8 cellular contexts compared by ENCODE assay signal in the genomic region with DNA sequence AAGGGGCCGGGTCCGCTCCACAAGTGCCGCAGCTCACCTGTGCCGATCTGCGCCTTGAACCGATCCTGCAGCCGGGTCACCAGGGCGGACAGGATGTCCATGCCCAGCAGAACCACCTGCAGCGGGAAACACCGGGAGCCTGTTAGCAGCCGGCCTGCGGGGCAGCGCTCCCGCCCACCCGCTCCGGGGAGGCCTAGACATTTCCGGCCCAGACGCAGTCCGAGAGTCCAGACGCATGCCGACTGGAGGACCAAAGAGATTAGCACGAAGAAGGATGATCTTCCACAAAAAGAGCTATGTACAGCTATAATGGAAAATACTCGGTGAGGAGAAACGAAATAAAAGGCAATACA. TPM values are rescaled to one million over a fixed set of nuclear protein-coding genes. Genes with fewer than 3 reads are reported as not detected.
DNase-seq lines count a peak whose midpoint lies in the region; ATAC-seq and TF ChIP-seq lines count a peak whose summit lies in the region.

No MANE protein-coding gene starts in this region.

- peak; percentile 80 for DNase-seq in COR-L47 (lab: John Stamatoyannopoulos, UW)
- DNase-seq in Panc1 (ENCODE audit: low read depth, low spot score): peak; percentile 22
- DNase-seq in caudate nucleus (lab: John Stamatoyannopoulos, UW): peak in 40 of 61 donors; percentile 54 to 88 (median 74)
- DNase-seq in left lung: peak; percentile 72 to 91
- DNase-seq in stimulated activated naive CD8-positive, alpha-beta T cell treated with anti-CD3 and anti-CD28 coated beads, Interleukin-15, Interleukin-2, amounts not matched to agents 100 U/mL and 50 U/mL, for 24 hours: peak; percentile 76
- DNase-seq in mucosa of gallbladder (ENCODE audit: low spot score): no peak

- in situ Hi-C loops in Panc1 (cut with HindIII; ENCODE audit: low pct_unique_long_range_greater_than_20kb, low sequenced_read_pairs): no loop called here

- no TSS peak for BruUV-seq in Panc1 (replicated peaks; lab: Mats Ljungman, UMichigan)

- peak overlapping the region; percentile 79 to 80 for H3K4me3 ChIP-seq in Panc1 (ENCODE audit: low read depth in 2 of 2, low read length in 2 of 2)
- H3K4me3 ChIP-seq in left lung: peak overlapping the region; percentile 74 to 91

- TF ChIP-seq CTCF in Panc1 (IDR thresholded peaks at IDR 0.05): no peak
- TF ChIP-seq CTCF in left lung (IDR thresholded peaks at IDR 0.05): no peak

- H3K4me1 ChIP-seq in Panc1 (ENCODE audit: control insufficient read depth, insufficient read depth, low read length) (peaks cover 32% of the 10 kb centered on the region), left lung (peaks cover 5 to 44% of the 10 kb centered on the region in 2 donors)

- H3K27ac ChIP-seq in Panc1 (ENCODE audit: low read length): peak overlapping the region; percentile 96
- peak overlapping the region; percentile 100 for H3K27ac ChIP-seq in caudate nucleus (ENCODE audit: low read depth, low read length)
- peak overlapping the region; percentile 96 to 100 for H3K27ac ChIP-seq in left lung

- no peaks in the 10 kb centered on the region for H3K27me3 ChIP-seq in Panc1 (ENCODE audit: control insufficient read depth, insufficient read depth, low read length)
- H3K27me3 ChIP-seq in left lung: no peaks in the 10 kb centered on the region

- H3K9me3 ChIP-seq in Panc1 (ENCODE audit: control insufficient read depth, insufficient read depth, low read depth, low read length): no peaks in the 10 kb centered on the region
- no peaks in the 10 kb centered on the region for H3K9me3 ChIP-seq in left lung

- H3K36me3 ChIP-seq in Panc1 (ENCODE audit: control insufficient read depth, insufficient read depth, low read length) (peaks cover 5% of the 10 kb centered on the region; the same call in 1 of the 2 replicates), left lung (peaks cover 0 to 13% of the 10 kb centered on the region in 2 donors)

- CTCF ChIA-PET in Panc1 (lab: Charles Lee): interaction anchor here (0.5 to 1.2 kb wide), 3 partner anchors 69 to 431 kb away, joined by 3 to 10 read pairs (median 3); no protein-coding TSS in a partner anchor

- ATAC-seq in GM19025 (IDR thresholded peaks at IDR 0.05; ENCODE audit: low read depth, unreplicated experiment): peak; percentile 43
- peak; percentile 57 for ATAC-seq in HG03135 (IDR thresholded peaks at IDR 0.05; ENCODE audit: unreplicated experiment)
- ATAC-seq in Panc1: peak; percentile 86
- ATAC-seq in left lung: peak; percentile 70
- peak; percentile 35 for ATAC-seq in stimulated activated naive CD8-positive, alpha-beta T cell treated with anti-CD3 and anti-CD28 coated beads, Interleukin-15, Interleukin-2, amounts not matched to agents 100 U/mL and 50 U/mL, for 24 hours

- POLR2A ChIA-PET in Panc1 (lab: Charles Lee): interaction anchor here (1.1 to 1.8 kb wide), 2 partner anchors 119 to 225 kb away, joined by 4 to 12 read pairs; partner anchors contain the start of genes CLASP1 and TSN

- intact Hi-C loops in Panc1 (cut with micrococcal nuclease; ENCODE audit: unreplicated experiment) (loop anchor here (2.0 to 5.0 kb wide), 2 partner anchors 122 to 189 kb away; no protein-coding TSS in a partner anchor), left lung (cut with DNase I) (no loop called here)

RNA-seq across cellular contexts. Expression of gene RNU4ATAC, which starts 0.5 kb away (rescaled TPM):
- not detected for total RNA-seq in Panc1 (2021; ENCODE audit: unreplicated experiment)
- 9.3 TPM for polyA plus RNA-seq in Panc1 (2012; ENCODE audit: insufficient read length)
- total RNA-seq in left lung: not detected
- total RNA-seq in mucosa of gallbladder: not detected

Comparison
In these comparisons a context has a peak if more than half of its experiments do, and no peak if none do; other contexts are left out.
1. ATAC-seq: peak in every context shown above with its lines; median percentile 86 in Panc1; 70 in left lung; 57 in HG03135; 43 in GM19025; 35 in stimulated activated naive CD8-positive, alpha-beta T cell treated with anti-CD3 and anti-CD28 coated beads, Interleukin-15, Interleukin-2, amounts not matched to agents 100 U/mL and 50 U/mL, for 24 hours.